12 cellular contexts compared by ENCODE assay signal in genomic region chr11:8826901-8827560, GRCh38.
DNase-seq lines count a peak whose midpoint lies in the region; ATAC-seq and TF ChIP-seq lines count a peak whose summit lies in the region.
"Had no signal": no experiment of that assay in that cellular context is flagged by ENCODE, and none has a peak within 500 bp of the region (broad histone marks: within the 10 kb centered on the region; RNA-seq: fewer than 3 reads in every experiment).

No MANE protein-coding gene starts in this region.

- no peak overlapping the region for H2BK15ac ChIP-seq in H9 (ENCODE audit: low read depth, low read length)

- H3K27ac Mint-ChIP-seq in H9 = no peak overlapping the region
- H3K27ac Mint-ChIP-seq in stimulated activated memory B cell treated with anti-CD40 and anti-IgM and Interleukin-4, amounts not matched to agents 10 μg/mL and 1 μg/mL and 100 μg/mL, for 72 hours = no peak overlapping the region
- H3K27ac Mint-ChIP-seq: activated T-cell treated with anti-CD3 and anti-CD28 coated beads, Interleukin-2, amount 50 U/mL, for 72 hours had no signal

- H3K4me3 ChIP-seq in PC-3 (ENCODE audit: low read length) (no peak overlapping the region), fibroblast of lung (replicated peaks in 1 of 4; ENCODE audit: control extremely low read depth in 1 of 4, insufficient read depth in 1 of 4, low read depth in 3 of 4, low read length in 4 of 4) (no peak overlapping the region), skeletal muscle tissue (ENCODE audit: low read length in 3 of 3) (no peak overlapping the region)
- H3K4me3 ChIP-seq: prostate gland had no signal

- H3K4ac ChIP-seq in H9 (ENCODE audit: low read depth, low read length) = no peak overlapping the region

- H3K9ac ChIP-seq in H9 (ENCODE audit: extremely low read depth, insufficient read length, low read length) (no peak overlapping the region), PC-3 (ENCODE audit: low read length) (no peak overlapping the region), fibroblast of lung (ENCODE audit: insufficient read depth, low read length) (peak overlapping the region; percentile 17), skeletal muscle tissue (ENCODE audit: low read depth in 1 of 3, low read length in 3 of 3) (no peak overlapping the region)

- no peak overlapping the region for H2AFZ ChIP-seq in H9 (ENCODE audit: low read length)
- H2AFZ ChIP-seq in PC-3 (ENCODE audit: low read length) = peak overlapping the region; percentile 45
- H2AFZ ChIP-seq in fibroblast of lung (ENCODE audit: low read length) = no peak overlapping the region

- peaks cover 20 to 23% of the 10 kb centered on the region in 2 experiments for H3K4me1 Mint-ChIP-seq in H9
- no peaks in the 10 kb centered on the region for H3K4me1 Mint-ChIP-seq in stimulated activated memory B cell treated with anti-CD40 and anti-IgM and Interleukin-4, amounts not matched to agents 10 μg/mL and 1 μg/mL and 100 μg/mL, for 72 hours

- no peak overlapping the region for H2AK5ac ChIP-seq in H9 (ENCODE audit: insufficient read length, low read length)

- H3K9me3 ChIP-seq in H9 (ENCODE audit: control insufficient read depth, low read depth, low read length) (no peaks in the 10 kb centered on the region), PC-3 (ENCODE audit: low read length) (no peaks in the 10 kb centered on the region), fibroblast of lung (ENCODE audit: control insufficient read depth, insufficient read depth, low read depth, low read length) (no peaks in the 10 kb centered on the region), skeletal muscle tissue (ENCODE audit: control insufficient read depth in 3 of 3, low read length in 3 of 3) (no peaks in the 10 kb centered on the region)
- H3K9me3 ChIP-seq: Caco-2, prostate gland had no signal

- no peaks in the 10 kb centered on the region for H3K79me2 ChIP-seq in H9 (ENCODE audit: insufficient read depth, low read length)
- H3K79me2 ChIP-seq in PC-3 (ENCODE audit: low read length) = no peaks in the 10 kb centered on the region
- peaks cover 9% of the 10 kb centered on the region for H3K79me2 ChIP-seq in fibroblast of lung (ENCODE audit: control insufficient read depth, insufficient read depth, low read length)

- no peaks in the 10 kb centered on the region for H3K36me3 ChIP-seq in PC-3 (ENCODE audit: low read depth, low read length)
- peaks cover 2% of the 10 kb centered on the region for H3K36me3 ChIP-seq in fibroblast of lung (ENCODE audit: control insufficient read depth, insufficient read depth, low read length)
- no peaks in the 10 kb centered on the region for H3K36me3 ChIP-seq in skeletal muscle tissue (ENCODE audit: control insufficient read depth in 3 of 3, insufficient read depth in 3 of 3, low read length in 3 of 3)
- H3K36me3 ChIP-seq: prostate gland had no signal

- no peaks in the 10 kb centered on the region; a peak in 1 of 5 replicates for H3K9me3 Mint-ChIP-seq in H9
- no peaks in the 10 kb centered on the region for H3K9me3 Mint-ChIP-seq in stimulated activated memory B cell treated with anti-CD40 and anti-IgM and Interleukin-4, amounts not matched to agents 10 μg/mL and 1 μg/mL and 100 μg/mL, for 72 hours
- H3K9me3 Mint-ChIP-seq: activated T-cell treated with anti-CD3 and anti-CD28 coated beads, Interleukin-2, amount 50 U/mL, for 72 hours had no signal

- H3K27me3 Mint-ChIP-seq in H9 (ENCODE audit: low read depth) = no peaks in the 10 kb centered on the region; the same call in 1 of the 2 replicates
- no peaks in the 10 kb centered on the region for H3K27me3 Mint-ChIP-seq in stimulated activated memory B cell treated with anti-CD40 and anti-IgM and Interleukin-4, amounts not matched to agents 10 μg/mL and 1 μg/mL and 100 μg/mL, for 72 hours

- WGBS in H9 (ENCODE audit: extremely low coverage, insufficient read length, low lambda C conversion rate) = no CpG with 5 or more reads among the region's 6 CpGs

- DNase-seq in H9 = peak; percentile 18
- no peak for DNase-seq in PC-3
- peak in 1 of 2 donors; percentile 12 for DNase-seq in fibroblast of lung (ENCODE audit: low read depth in 2 of 2)
- DNase-seq in LoVo (ENCODE audit: low spot score) = no peak
- DNase-seq: activated T-cell treated with anti-CD3 and anti-CD28 coated beads, Interleukin-2, amount 50 U/mL, for 72 hours; NCI-H1105; NCI-H748 treated with DMSO at 0.1 percent for 48 hours had no signal

- POLR2A ChIA-PET in PC-3 (lab: Charles Lee; ENCODE audit: unreplicated experiment) = no interaction called here

- 0 out of 7 replicates have a peak, but pooled peaks cover 0 to 1% (median 0%) of the 10 kb centered on the region in 3 experiments for H3K36me3 Mint-ChIP-seq in H9 (ENCODE audit: insufficient read depth in 1 of 3, low read depth in 3 of 3)
- no peaks in the 10 kb centered on the region for H3K36me3 Mint-ChIP-seq in stimulated activated memory B cell treated with anti-CD40 and anti-IgM and Interleukin-4, amounts not matched to agents 10 μg/mL and 1 μg/mL and 100 μg/mL, for 72 hours

- no peak overlapping the region for H2BK120ac ChIP-seq in H9 (ENCODE audit: low read depth, low read length, poor library complexity, severe bottlenecking)

- no peak overlapping the region for H2BK12ac ChIP-seq in H9 (ENCODE audit: insufficient read length, low read depth, low read length)

- H3K4me2 ChIP-seq in H9 (ENCODE audit: insufficient read depth, insufficient read length, low read length) (no peak overlapping the region), PC-3 (ENCODE audit: low read length) (no peak overlapping the region), fibroblast of lung (ENCODE audit: extremely low read depth, insufficient read depth, low read length) (peak overlapping the region; percentile 51)

- no peaks in the 10 kb centered on the region for H3F3A ChIP-seq in PC-3 (ENCODE audit: low read length, unreplicated experiment)

- no peaks in the 10 kb centered on the region for H3K9me2 ChIP-seq in PC-3 (replicated peaks; ENCODE audit: low read length)

- no peak overlapping the region for H3T11ph ChIP-seq in H9 (ENCODE audit: low read length)

- CTCF ChIA-PET in PC-3 (lab: Charles Lee) = no interaction called here

- H2BK5ac ChIP-seq in H9 (ENCODE audit: insufficient read length, low read length) = no peak overlapping the region

- no peak overlapping the region for H4K91ac ChIP-seq in H9 (ENCODE audit: insufficient read length, low read depth, low read length)

- H2BK20ac ChIP-seq in H9 (ENCODE audit: low read depth, low read length, poor library complexity, severe bottlenecking) = no peak overlapping the region

- no peak overlapping the region for H3K4me3 Mint-ChIP-seq in H9
- H3K4me3 Mint-ChIP-seq in stimulated activated memory B cell treated with anti-CD40 and anti-IgM and Interleukin-4, amounts not matched to agents 10 μg/mL and 1 μg/mL and 100 μg/mL, for 72 hours = no peak overlapping the region
- H3K4me3 Mint-ChIP-seq: activated T-cell treated with anti-CD3 and anti-CD28 coated beads, Interleukin-2, amount 50 U/mL, for 72 hours had no signal

- H3K14ac ChIP-seq in H9 (ENCODE audit: insufficient read depth, low read length) = no peak overlapping the region

- H4K20me1 ChIP-seq in H9 (ENCODE audit: control insufficient read depth, insufficient read depth, insufficient read length) = no peaks in the 10 kb centered on the region
- no peaks in the 10 kb centered on the region for H4K20me1 ChIP-seq in PC-3 (ENCODE audit: low read length)
- no peaks in the 10 kb centered on the region for H4K20me1 ChIP-seq in fibroblast of lung (ENCODE audit: control insufficient read depth, extremely low read depth, insufficient read depth, low read length)

- intact Hi-C loops in PC-3 (cut with micrococcal nuclease) = no loop called here

- H3K23ac ChIP-seq in H9 (ENCODE audit: insufficient read length, low read depth, low read length) = no peak overlapping the region

- ATAC-seq in PC-3 (no peak), HG03439 (IDR thresholded peaks at IDR 0.05; ENCODE audit: unreplicated experiment) (no peak)
- ATAC-seq in stimulated activated memory B cell treated with anti-CD40 and anti-IgM and Interleukin-4, amounts not matched to agents 10 μg/mL and 1 μg/mL and 100 μg/mL, for 72 hours = no peak
- ATAC-seq: activated T-cell treated with anti-CD3 and anti-CD28 coated beads, Interleukin-2, amount 50 U/mL, for 72 hours had no signal

- no peak overlapping the region for H3K18ac ChIP-seq in H9 (ENCODE audit: insufficient read length, low read depth, low read length)

- H3K4me1 ChIP-seq in H9 (ENCODE audit: insufficient read depth, low read length) (peaks cover 10% of the 10 kb centered on the region; the same call in 1 of the 2 replicates), PC-3 (ENCODE audit: insufficient read depth, low read length) (peaks cover 9% of the 10 kb centered on the region), fibroblast of lung (ENCODE audit: control insufficient read depth, extremely low read depth, insufficient read depth, low read length) (peaks cover 26% of the 10 kb centered on the region), skeletal muscle tissue (ENCODE audit: control insufficient read depth in 3 of 3, insufficient read depth in 3 of 3, low read length in 3 of 3) (peaks cover 0 to 4% (median 4%) of the 10 kb centered on the region in 3 donors)
- H3K4me1 ChIP-seq: prostate gland had no signal

- no peak overlapping the region for H4K5ac ChIP-seq in H9 (ENCODE audit: insufficient read length, low read depth, low read length)

- H3K27ac ChIP-seq in H9 (ENCODE audit: insufficient read length, low read depth, low read length) (no peak overlapping the region), PC-3 (ENCODE audit: low read length) (no peak overlapping the region), fibroblast of lung (ENCODE audit: insufficient read depth, low read length) (peak overlapping the region; percentile 79), skeletal muscle tissue (ENCODE audit: low read depth, low read length) (peak overlapping the region; percentile 9)
- H3K27ac ChIP-seq: prostate gland had no signal

- H3K56ac ChIP-seq in H9 (ENCODE audit: insufficient read length, low read depth, low read length) = no peak overlapping the region

- no peaks in the 10 kb centered on the region for H3K23me2 ChIP-seq in H9 (ENCODE audit: insufficient read length, low read depth, low read length, poor library complexity, severe bottlenecking)

- BruUV-seq in PC-3 (replicated peaks; lab: Mats Ljungman, UMichigan) = no TSS peak

- H4K8ac ChIP-seq in H9 (replicated peaks; ENCODE audit: insufficient read length, low read depth, low read length) = no peak overlapping the region

- TF ChIP-seq CTCF in H9 (conservative IDR thresholded peaks at IDR 0.05) = no peak
- TF ChIP-seq CTCF in PC-3 (conservative IDR thresholded peaks at IDR 0.05; ENCODE audit: low read depth, low read length) = no peak
- TF ChIP-seq CTCF in fibroblast of lung (conservative IDR thresholded peaks at IDR 0.05 in 1 of 2, IDR thresholded peaks at IDR 0.05 in 1 of 2; ENCODE audit: low read depth in 1 of 2, low read length in 2 of 2) = no peak

- no peaks in the 10 kb centered on the region for H3K79me1 ChIP-seq in H9 (ENCODE audit: insufficient read depth, low read depth, low read length, poor library complexity, severe bottlenecking)

- no peaks in the 10 kb centered on the region for H3K27me3 ChIP-seq in H9 (ENCODE audit: insufficient read depth, low read length)
- H3K27me3 ChIP-seq in PC-3 (ENCODE audit: low read length) = no peaks in the 10 kb centered on the region
- no peaks in the 10 kb centered on the region for H3K27me3 ChIP-seq in fibroblast of lung (ENCODE audit: control insufficient read depth, insufficient read depth, low read length)
- no peaks in the 10 kb centered on the region for H3K27me3 ChIP-seq in skeletal muscle tissue (ENCODE audit: control insufficient read depth in 3 of 3, insufficient read depth in 3 of 3, low read length in 3 of 3)

Comparison
In these comparisons a context has a peak if more than half of its experiments do, and no peak if none do; other contexts are left out.
1. H3K27ac ChIP-seq: peak in fibroblast of lung (single experiment) and skeletal muscle tissue (single experiment); none in H9 (single experiment) and PC-3 (single experiment).